16 cellular contexts compared by ENCODE assay signal in the genomic region with DNA sequence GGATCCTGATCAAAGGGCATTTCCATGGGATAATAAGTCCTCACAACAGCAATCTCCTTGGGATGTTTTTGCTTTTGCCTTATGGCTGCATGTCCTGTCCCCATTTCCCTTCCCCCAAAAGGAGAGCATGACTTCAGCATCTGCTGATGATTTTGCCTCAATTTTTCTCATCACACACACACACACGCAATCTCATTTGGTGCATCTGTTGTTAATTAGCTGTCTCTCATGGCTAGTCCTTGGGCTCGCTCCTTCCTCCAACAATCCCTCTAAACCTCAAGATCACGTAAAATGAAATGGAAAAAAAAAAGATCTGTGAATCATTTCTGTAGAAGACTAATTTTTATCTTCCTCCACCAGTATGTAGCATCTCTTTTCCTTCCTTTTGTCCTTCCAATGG.
A peak's percentile ranks its signal among the peaks of the same experiment; 100 is the strongest.
DNase-seq lines count a peak whose midpoint lies in the region; ATAC-seq and TF ChIP-seq lines count a peak whose summit lies in the region.
"Had no signal": no experiment of that assay in that cellular context is flagged by ENCODE, and none has a peak within 500 bp of the region (broad histone marks: within the 10 kb centered on the region; RNA-seq: fewer than 3 reads in every experiment).

No MANE protein-coding gene starts in this region.

- WGBS in SK-N-SH (ENCODE audit: low lambda C conversion rate), result 16% methylated on average over 3 of the region's 3 CpGs
- 61% methylated on average over 3 of the region's 3 CpGs for WGBS in esophagus muscularis mucosa

- peaks cover 0 to 5% of the 10 kb centered on the region in 2 experiments; a peak in 1 of 4 replicates for H3K4me1 ChIP-seq in SK-N-SH (ENCODE audit: control insufficient read depth in 1 of 2, insufficient read depth in 2 of 2, low read depth in 1 of 2, low read length in 1 of 2)
- H3K4me1 ChIP-seq in esophagus muscularis mucosa, result peaks cover 0 to 5% (median under 1%) of the 10 kb centered on the region in 4 donors
- no peaks in the 10 kb centered on the region for H3K4me1 ChIP-seq in osteoblast (ENCODE audit: insufficient read depth, low read length)
- H3K4me1 ChIP-seq: SJSA1 had no signal

- H3K36me3 ChIP-seq in SK-N-SH (replicated peaks in 1 of 2; ENCODE audit: control insufficient read depth in 1 of 2, insufficient read depth in 2 of 2, low read length in 1 of 2) (no peaks in the 10 kb centered on the region), esophagus muscularis mucosa (no peaks in the 10 kb centered on the region), osteoblast (ENCODE audit: insufficient read depth, low read length) (no peaks in the 10 kb centered on the region)
- H3K36me3 ChIP-seq: SJSA1 had no signal

- no peak overlapping the region for H3K9ac ChIP-seq in SK-N-SH

- no peak overlapping the region for H2AFZ ChIP-seq in SK-N-SH (ENCODE audit: low read depth)
- H2AFZ ChIP-seq in osteoblast (ENCODE audit: low read length), result no peak overlapping the region

- TF ChIP-seq CTCF in AG09319 (IDR thresholded peaks at IDR 0.05; ENCODE audit: low read depth, low read length) (no peak), SK-N-SH (IDR thresholded peaks at IDR 0.05) (no peak), esophagus muscularis mucosa (IDR thresholded peaks at IDR 0.05) (no peak), osteoblast (IDR thresholded peaks at IDR 0.05; ENCODE audit: extremely low read depth, low read depth, low read length) (no peak)

- TF ChIP-seq EP300 in SK-N-SH (IDR thresholded peaks at IDR 0.05; ENCODE audit: borderline replicate concordance in 1 of 2, low read depth in 1 of 2, low read length in 1 of 2) (peak in 1 of 2 experiments; percentile 10; a peak in 1 of 4 replicates), esophagus muscularis mucosa (IDR thresholded peaks at IDR 0.05) (no peak)

- no peak for ATAC-seq in HG03354 (IDR thresholded peaks at IDR 0.05; ENCODE audit: poor library complexity, severe bottlenecking, unreplicated experiment)

- intact Hi-C loops in esophagus muscularis mucosa (cut with DNase I), result no loop called here

- POLR2A ChIA-PET in SK-N-SH (lab: Yijun Ruan, JAX), result no interaction called here

- CTCF ChIA-PET in SK-N-SH (lab: Yijun Ruan, JAX), result interaction anchor here (2.1 to 2.7 kb wide), 2 partner anchors 16 to 21 kb away, joined by 13 to 20 read pairs; no protein-coding TSS in a partner anchor

- H3F3A ChIP-seq in SK-N-SH (replicated peaks; ENCODE audit: insufficient read depth), result no peaks in the 10 kb centered on the region

- H3K4me3 ChIP-seq in SK-N-SH (ENCODE audit: low read depth in 2 of 2, low read length in 1 of 2) (no peak overlapping the region; a peak in 1 of 4 replicates), esophagus muscularis mucosa (no peak overlapping the region), osteoblast (ENCODE audit: insufficient read depth, low read length) (no peak overlapping the region)
- H3K4me3 ChIP-seq: SJSA1 had no signal

- H3K9me2 ChIP-seq in SK-N-SH, result no peaks in the 10 kb centered on the region

- H3K27me3 ChIP-seq in SK-N-SH (ENCODE audit: insufficient read depth) (peaks cover 19% of the 10 kb centered on the region; the same call in 1 of the 2 replicates), esophagus muscularis mucosa (no peaks in the 10 kb centered on the region), osteoblast (ENCODE audit: insufficient read depth, low read length) (peaks cover 17% of the 10 kb centered on the region)
- H3K27me3 ChIP-seq: SJSA1 had no signal

- no peak overlapping the region for H3K4me2 ChIP-seq in SK-N-SH
- H3K4me2 ChIP-seq in osteoblast (ENCODE audit: insufficient read depth, low read length), result no peak overlapping the region

- H3K9me3 ChIP-seq in SK-N-SH, result no peaks in the 10 kb centered on the region
- H3K9me3 ChIP-seq in esophagus muscularis mucosa, result no peaks in the 10 kb centered on the region
- no peaks in the 10 kb centered on the region for H3K9me3 ChIP-seq in osteoblast (ENCODE audit: low read depth, low read length)
- H3K9me3 ChIP-seq: SJSA1 had no signal

- H4K20me1 ChIP-seq in SK-N-SH (ENCODE audit: insufficient read depth) (no peaks in the 10 kb centered on the region), osteoblast (ENCODE audit: insufficient read depth, low read length) (no peaks in the 10 kb centered on the region)

- TF ChIP-seq POLR2A in esophagus muscularis mucosa (IDR thresholded peaks at IDR 0.05; ENCODE audit: low read depth), result no peak

- DNase-seq in AG09319 (ENCODE audit: extremely low read depth, low read depth) (peak; percentile 79), GM04504 (ENCODE audit: low read depth) (peak; percentile 77), SK-N-SH (peak; percentile 16), fibroblast of the conjunctiva (ENCODE audit: low read depth) (peak; percentile 6), esophagus muscularis mucosa (ENCODE audit: extremely low spot score) (no peak), osteoblast (ENCODE audit: insufficient read length, low spot score, missing footprints) (no peak), cerebellar nuclear complex (lab: John Stamatoyannopoulos, UW) (no peak)
- DNase-seq: CD8-positive, alpha-beta memory T cell; H7; NCI-H1417 treated with DMSO at 0.1 percent for 48 hours; NCI-H2081; NCI-H2227 treated with DMSO at 0.1 percent for 48 hours; NCI-H524 treated with DMSO at 0.1 percent for 48 hours; NK-92 treated with Interleukin-12 subunit alpha and Interleukin-12 subunit beta, amount 100 ng/mL, for 24 hours had no signal

- H3K79me2 ChIP-seq in SK-N-SH (ENCODE audit: insufficient read depth) (no peaks in the 10 kb centered on the region), osteoblast (ENCODE audit: insufficient read depth, low read length) (no peaks in the 10 kb centered on the region)

- H3K27ac ChIP-seq in SK-N-SH (ENCODE audit: low read depth in 2 of 2, low read length in 1 of 2), result peak overlapping the region in 1 of 2 experiments; percentile 91; a peak in 2 of 4 replicates
- no peak overlapping the region for H3K27ac ChIP-seq in esophagus muscularis mucosa (replicated peaks in 1 of 4)
- H3K27ac ChIP-seq in osteoblast (ENCODE audit: low read depth, low read length), result no peak overlapping the region
- H3K27ac ChIP-seq: SJSA1 had no signal

- no peak for TF ChIP-seq RAD21 in SK-N-SH (IDR thresholded peaks at IDR 0.05; ENCODE audit: low read length)

TF ChIP-seq in SK-N-SH, 30 proteins besides CTCF, POLR2A, EP300 and RAD21:
- no peak for TF ChIP-seq GATA2 (CRISPR knock-in tag; IDR thresholded peaks at IDR 0.05)
- TF ChIP-seq, protein P1, sequence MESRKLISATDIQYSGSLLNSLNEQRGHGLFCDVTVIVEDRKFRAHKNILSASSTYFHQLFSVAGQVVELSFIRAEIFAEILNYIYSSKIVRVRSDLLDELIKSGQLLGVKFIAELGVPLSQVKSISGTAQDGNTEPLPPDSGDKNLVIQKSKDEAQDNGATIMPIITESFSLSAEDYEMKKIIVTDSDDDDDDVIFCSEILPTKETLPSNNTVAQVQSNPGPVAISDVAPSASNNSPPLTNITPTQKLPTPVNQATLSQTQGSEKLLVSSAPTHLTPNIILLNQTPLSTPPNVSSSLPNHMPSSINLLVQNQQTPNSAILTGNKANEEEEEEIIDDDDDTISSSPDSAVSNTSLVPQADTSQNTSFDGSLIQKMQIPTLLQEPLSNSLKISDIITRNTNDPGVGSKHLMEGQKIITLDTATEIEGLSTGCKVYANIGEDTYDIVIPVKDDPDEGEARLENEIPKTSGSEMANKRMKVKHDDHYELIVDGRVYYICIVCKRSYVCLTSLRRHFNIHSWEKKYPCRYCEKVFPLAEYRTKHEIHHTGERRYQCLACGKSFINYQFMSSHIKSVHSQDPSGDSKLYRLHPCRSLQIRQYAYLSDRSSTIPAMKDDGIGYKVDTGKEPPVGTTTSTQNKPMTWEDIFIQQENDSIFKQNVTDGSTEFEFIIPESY (IDR thresholded peaks at IDR 0.05; ENCODE audit: borderline replicate concordance, low read depth), result no peak

Comparison
In these comparisons a context has a peak if more than half of its experiments do, and no peak if none do; other contexts are left out.
1. DNase-seq: peak in AG09319 (single experiment), GM04504 (single experiment), SK-N-SH (single experiment) and fibroblast of the conjunctiva (single experiment); none in esophagus muscularis mucosa (single experiment), osteoblast (single experiment) and cerebellar nuclear complex (0 of 2).